Comparison of ENCODE assay signal across 1 cellular context in the genomic region with DNA sequence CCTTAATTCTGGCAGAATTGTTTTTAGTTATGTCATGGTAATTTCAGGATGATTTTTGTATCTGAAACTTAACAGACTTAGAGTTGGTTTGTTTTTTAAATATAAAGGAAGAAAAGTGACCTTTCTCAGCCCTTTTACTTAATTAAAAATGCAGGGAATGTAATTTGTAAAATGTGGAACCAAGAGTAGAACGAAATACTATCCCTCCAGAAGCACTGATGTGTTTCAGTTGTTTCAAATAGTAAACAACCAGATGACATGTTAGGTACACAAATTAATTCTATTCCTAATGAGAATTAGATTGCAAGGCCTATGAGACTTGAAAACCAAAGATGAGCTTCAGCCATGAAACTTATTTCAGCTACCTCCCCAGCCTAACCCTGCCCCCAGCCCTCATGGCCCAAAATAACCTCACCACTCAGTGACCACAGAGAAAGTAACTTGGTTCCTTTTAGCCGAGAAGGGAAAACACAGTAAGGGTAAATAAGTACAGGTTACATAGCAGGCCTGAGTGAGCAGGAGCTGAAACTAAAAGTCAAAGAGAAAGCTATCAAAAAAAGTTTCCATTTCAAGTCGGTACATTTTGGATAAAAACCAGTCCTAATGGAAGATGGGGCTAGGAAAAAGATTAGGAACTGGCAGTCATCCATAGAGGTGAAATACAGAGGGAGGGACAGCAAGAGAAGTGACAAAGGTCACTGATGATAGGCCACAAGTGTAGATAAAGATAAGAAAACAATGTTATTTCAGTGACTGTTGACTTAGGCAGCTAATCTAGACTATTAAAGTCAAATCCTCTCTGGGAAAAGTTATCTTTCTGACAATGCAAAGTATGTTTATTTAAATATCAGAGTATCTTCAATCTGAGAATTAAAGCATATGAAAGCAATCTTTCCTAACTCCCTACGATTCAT.
TF ChIP-seq lines count a peak whose summit lies in the region.

No MANE protein-coding gene starts in this region.

TF ChIP-seq in WTC11, 78 proteins besides CTCF, POLR2A, EP300 and RAD21 (continued from another document):
- no peak for TF ChIP-seq OVOL2 (CRISPR knock-in tag; IDR thresholded peaks at IDR 0.05; ENCODE audit: borderline replicate concordance)
- no peak for TF ChIP-seq ERG (CRISPR knock-in tag; IDR thresholded peaks at IDR 0.05)
- no peak for TF ChIP-seq SMAD3 (CRISPR knock-in tag; IDR thresholded peaks at IDR 0.05; ENCODE audit: borderline replicate concordance)
- TF ChIP-seq SMAD4 (CRISPR knock-in tag; IDR thresholded peaks at IDR 0.05) = no peak
- no peak for TF ChIP-seq ESRRA (CRISPR knock-in tag; IDR thresholded peaks at IDR 0.05; ENCODE audit: borderline replicate concordance)
- no peak for TF ChIP-seq ZSCAN18 (CRISPR knock-in tag; IDR thresholded peaks at IDR 0.05)
- TF ChIP-seq GTF2I (CRISPR knock-in tag; conservative IDR thresholded peaks at IDR 0.05) = no peak
- TF ChIP-seq ZNF138 (CRISPR knock-in tag; conservative IDR thresholded peaks at IDR 0.05) = no peak
TF ChIP-seq in WTC11: peak in this region for 0.
